In the genomic region with DNA sequence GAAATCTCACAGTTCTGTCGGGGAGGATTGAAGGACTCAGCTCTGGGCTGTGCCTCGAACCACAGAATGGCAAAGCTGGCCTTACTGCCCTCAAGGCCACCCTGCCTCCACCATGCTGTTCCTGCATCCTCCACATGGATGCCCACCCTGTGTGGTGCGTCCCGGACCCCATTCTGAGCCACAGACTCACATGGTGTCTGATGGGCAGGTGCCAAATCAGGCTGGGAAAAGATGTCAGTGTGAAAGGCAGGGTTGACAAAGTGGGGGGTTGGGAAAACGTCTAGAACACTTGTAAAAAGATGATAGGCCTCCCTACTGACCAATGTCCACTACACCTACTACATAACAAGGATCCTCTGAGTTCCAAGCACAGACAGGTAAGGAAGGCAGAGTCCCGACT, we compare ENCODE assay signal across 7 cellular contexts.
"Had no signal": no experiment of that assay in that cellular context is flagged by ENCODE, and none has a peak within 500 bp of the region (broad histone marks: within the 10 kb centered on the region; RNA-seq: fewer than 3 reads in every experiment).

No MANE protein-coding gene starts in this region.

- H3K4me1 Mint-ChIP-seq: IgD-negative memory B cell had no signal

- H3K36me3 Mint-ChIP-seq: IgD-negative memory B cell had no signal

- H3K27ac Mint-ChIP-seq: IgD-negative memory B cell had no signal

- DNase-seq: IMR-90, KBM-7, KG1 had no signal

- ATAC-seq: K562 had no signal

- FAIRE-seq: HTR-8/SVneo, K562 had no signal

- H3K4me3 ChIP-seq: K562 had no signal

- H3K27ac ChIP-seq: HL-60 had no signal
